In genomic region chr3:62710761-62711160, GRCh38 we compare ENCODE assay signal across 18 cellular contexts.
DNase-seq lines count a peak whose midpoint lies in the region; ATAC-seq and TF ChIP-seq lines count a peak whose summit lies in the region.
"Had no signal": no experiment of that assay in that cellular context is flagged by ENCODE, and none has a peak within 500 bp of the region (broad histone marks: within the 10 kb centered on the region; RNA-seq: fewer than 3 reads in every experiment).

No MANE protein-coding gene starts in this region.

- H3K4me3 ChIP-seq in DOHH2 (ENCODE audit: low read length), result no peak overlapping the region
- H3K4me3 ChIP-seq in neural progenitor cell, result no peak overlapping the region
- no peak overlapping the region for H3K4me3 ChIP-seq in adrenal gland
- H3K4me3 ChIP-seq: HAP-1 had no signal

- H3T11ph ChIP-seq in H9 (ENCODE audit: low read length), result no peak overlapping the region

- H3K27me3 ChIP-seq in DOHH2 (ENCODE audit: control insufficient read depth, low read length), result no peaks in the 10 kb centered on the region
- no peaks in the 10 kb centered on the region for H3K27me3 ChIP-seq in H9 (ENCODE audit: insufficient read depth, low read length)
- H3K27me3 ChIP-seq in neural progenitor cell, result no peaks in the 10 kb centered on the region
- H3K27me3 ChIP-seq in adrenal gland, result no peaks in the 10 kb centered on the region
- H3K27me3 ChIP-seq: BE2C had no signal

- TF ChIP-seq CTCF in DOHH2 (IDR thresholded peaks at IDR 0.05; ENCODE audit: low read depth, low read length, poor library complexity, severe bottlenecking) (no peak), H9 (conservative IDR thresholded peaks at IDR 0.05) (no peak), neural progenitor cell (IDR thresholded peaks at IDR 0.05) (no peak), adrenal gland (IDR thresholded peaks at IDR 0.05) (no peak)

- H4K20me1 ChIP-seq in DOHH2 (ENCODE audit: control insufficient read depth, insufficient read depth, low read depth, low read length), result no peaks in the 10 kb centered on the region
- no peaks in the 10 kb centered on the region for H4K20me1 ChIP-seq in H9 (ENCODE audit: control insufficient read depth, insufficient read depth, insufficient read length)
- H4K20me1 ChIP-seq in neural progenitor cell (ENCODE audit: low read depth), result peaks cover 3% of the 10 kb centered on the region

- no peaks in the 10 kb centered on the region for H3K9me3 Mint-ChIP-seq in H9
- H3K9me3 Mint-ChIP-seq in neural progenitor cell, result no peaks in the 10 kb centered on the region
- H3K9me3 Mint-ChIP-seq: IgD-negative memory B cell had no signal

- H4K8ac ChIP-seq in H9 (replicated peaks; ENCODE audit: insufficient read length, low read depth, low read length), result no peak overlapping the region

- no peak for ATAC-seq in stimulated activated naive CD8-positive, alpha-beta T cell treated with anti-CD3 and anti-CD28 coated beads, Interleukin-15, Interleukin-2, amounts not matched to agents 100 U/mL and 50 U/mL, for 24 hours
- ATAC-seq: HepG2 had no signal

- H3K27me3 Mint-ChIP-seq in H9 (ENCODE audit: low read depth) (no peaks in the 10 kb centered on the region), neural progenitor cell (ENCODE audit: insufficient read depth, low read depth) (no peaks in the 10 kb centered on the region)
- H3K27me3 Mint-ChIP-seq: CD4-positive, CD25-positive, alpha-beta regulatory T cell; CD8-positive, alpha-beta memory T cell had no signal

- no peak overlapping the region for H3K56ac ChIP-seq in H9 (ENCODE audit: insufficient read length, low read depth, low read length)

- no peaks in the 10 kb centered on the region for H3K23me2 ChIP-seq in H9 (ENCODE audit: insufficient read length, low read depth, low read length, poor library complexity, severe bottlenecking)

- H3F3A ChIP-seq in DOHH2 (ENCODE audit: control insufficient read depth, insufficient read depth) (peaks cover 14% of the 10 kb centered on the region), neural progenitor cell (ENCODE audit: low read depth) (peaks cover 28% of the 10 kb centered on the region)

- no peaks in the 10 kb centered on the region for H3K9me2 ChIP-seq in DOHH2 (replicated peaks; ENCODE audit: control insufficient read depth, low read length)

- H3K9me3 ChIP-seq in DOHH2 (ENCODE audit: control insufficient read depth, insufficient read depth, low read length) (no peaks in the 10 kb centered on the region), H9 (ENCODE audit: control insufficient read depth, low read depth, low read length) (no peaks in the 10 kb centered on the region), neural progenitor cell (ENCODE audit: low read depth) (no peaks in the 10 kb centered on the region), adrenal gland (replicated peaks in 1 of 3) (no peaks in the 10 kb centered on the region)
- H3K9me3 ChIP-seq: BE2C, Caco-2, HAP-1 had no signal

- H3K4me1 Mint-ChIP-seq in H9 (peaks cover 24 to 33% of the 10 kb centered on the region in 2 experiments), neural progenitor cell (peaks cover 56% of the 10 kb centered on the region)
- H3K4me1 Mint-ChIP-seq: CD4-positive, CD25-positive, alpha-beta regulatory T cell; CD8-positive, alpha-beta memory T cell; IgD-negative memory B cell had no signal

- H2AFZ ChIP-seq in H9 (ENCODE audit: low read length), result no peak overlapping the region
- H2AFZ ChIP-seq in neural progenitor cell (replicated peaks), result no peak overlapping the region

- no peak overlapping the region for H2BK120ac ChIP-seq in H9 (ENCODE audit: low read depth, low read length, poor library complexity, severe bottlenecking)

- no peaks in the 10 kb centered on the region for H3K79me1 ChIP-seq in H9 (ENCODE audit: insufficient read depth, low read depth, low read length, poor library complexity, severe bottlenecking)

- no peak overlapping the region for H3K4me3 Mint-ChIP-seq in H9
- H3K4me3 Mint-ChIP-seq in neural progenitor cell, result no peak overlapping the region
- H3K4me3 Mint-ChIP-seq: CD4-positive, CD25-positive, alpha-beta regulatory T cell; CD8-positive, alpha-beta memory T cell; IgD-negative memory B cell had no signal

- peaks cover 72% of the 10 kb centered on the region for H3K4me1 ChIP-seq in DOHH2 (ENCODE audit: control insufficient read depth, low read length)
- peaks cover 9% of the 10 kb centered on the region; the same call in 1 of the 2 replicates for H3K4me1 ChIP-seq in H9 (ENCODE audit: insufficient read depth, low read length)
- H3K4me1 ChIP-seq in neural progenitor cell, result peaks cover 75% of the 10 kb centered on the region
- H3K4me1 ChIP-seq in adrenal gland (replicated peaks in 1 of 2), result no peaks in the 10 kb centered on the region
- H3K4me1 ChIP-seq: Caco-2, HAP-1 had no signal

- H3K79me2 ChIP-seq in DOHH2 (ENCODE audit: control insufficient read depth, low read length), result no peaks in the 10 kb centered on the region
- H3K79me2 ChIP-seq in H9 (ENCODE audit: insufficient read depth, low read length), result no peaks in the 10 kb centered on the region
- no peaks in the 10 kb centered on the region for H3K79me2 ChIP-seq in neural progenitor cell (ENCODE audit: low read depth)

- intact Hi-C loops in adrenal gland (cut with DNase I), result no loop called here

- no peak overlapping the region for H3K27ac ChIP-seq in DOHH2 (ENCODE audit: low read depth, low read length)
- H3K27ac ChIP-seq in H9 (ENCODE audit: insufficient read length, low read depth, low read length), result no peak overlapping the region
- no peak overlapping the region for H3K27ac ChIP-seq in neural progenitor cell
- H3K27ac ChIP-seq in adrenal gland, result no peak overlapping the region

- H3K14ac ChIP-seq in H9 (ENCODE audit: insufficient read depth, low read length), result no peak overlapping the region

- no peak for TF ChIP-seq POLR2A in adrenal gland (IDR thresholded peaks at IDR 0.05)

- H2BK15ac ChIP-seq in H9 (ENCODE audit: low read depth, low read length), result no peak overlapping the region

- H2AK5ac ChIP-seq in H9 (ENCODE audit: insufficient read length, low read length), result no peak overlapping the region

- no peaks in the 10 kb centered on the region for H3K36me3 Mint-ChIP-seq in H9 (ENCODE audit: insufficient read depth in 1 of 3, low read depth in 3 of 3)
- H3K36me3 Mint-ChIP-seq in neural progenitor cell, result no peaks in the 10 kb centered on the region
- H3K36me3 Mint-ChIP-seq: CD4-positive, CD25-positive, alpha-beta regulatory T cell; CD8-positive, alpha-beta memory T cell; IgD-negative memory B cell had no signal

- no peak overlapping the region for H3K4ac ChIP-seq in H9 (ENCODE audit: low read depth, low read length)

- no peak overlapping the region for H4K5ac ChIP-seq in H9 (ENCODE audit: insufficient read length, low read depth, low read length)

- no peak overlapping the region for H2BK5ac ChIP-seq in H9 (ENCODE audit: insufficient read length, low read length)

- in situ Hi-C loops in SK-MEL-5 (cut with HindIII; ENCODE audit: low pct_unique_long_range_greater_than_20kb, low sequenced_read_pairs), result no loop called here

- H3K23ac ChIP-seq in H9 (ENCODE audit: insufficient read length, low read depth, low read length), result no peak overlapping the region

- peak overlapping the region; percentile 44 to 85 (median 78); a peak in 4 of 7 replicates for H3K27ac Mint-ChIP-seq in H9
- H3K27ac Mint-ChIP-seq in neural progenitor cell, result peak overlapping the region; percentile 44
- H3K27ac Mint-ChIP-seq: CD4-positive, CD25-positive, alpha-beta regulatory T cell; CD8-positive, alpha-beta memory T cell; IgD-negative memory B cell had no signal

- H3K4me2 ChIP-seq in DOHH2 (ENCODE audit: low read length) (peak overlapping the region; percentile 25; the same call in 1 of the 2 replicates), H9 (ENCODE audit: insufficient read depth, insufficient read length, low read length) (no peak overlapping the region), neural progenitor cell (peak overlapping the region; percentile 55)

- DNase-seq in H9 (no peak), SK-MEL-5 (ENCODE audit: low read depth, low spot score) (peak; percentile 61), neural progenitor cell (ENCODE audit: low spot score) (no peak), NCI-H1092 treated with DMSO at 0.1 percent for 48 hours (lab: John Stamatoyannopoulos, UW) (no peak), adrenal gland (no peak)
- DNase-seq in stimulated activated naive CD8-positive, alpha-beta T cell treated with anti-CD3 and anti-CD28 coated beads, Interleukin-15, Interleukin-2, amounts not matched to agents 100 U/mL and 50 U/mL, for 24 hours, result no peak
- DNase-seq: ACHN; BE2C; C1 segment of cervical spinal cord; Caco-2; CD4-positive, CD25-positive, alpha-beta regulatory T cell; CD8-positive, alpha-beta memory T cell; GDM1; KBM-7 had no signal

- H2BK12ac ChIP-seq in H9 (ENCODE audit: insufficient read length, low read depth, low read length), result no peak overlapping the region

- H3K9ac ChIP-seq in H9 (ENCODE audit: extremely low read depth, insufficient read length, low read length) (no peak overlapping the region), neural progenitor cell (no peak overlapping the region)

- H2BK20ac ChIP-seq in H9 (ENCODE audit: low read depth, low read length, poor library complexity, severe bottlenecking), result no peak overlapping the region

- no peak overlapping the region for H4K91ac ChIP-seq in H9 (ENCODE audit: insufficient read length, low read depth, low read length)

- WGBS in H9 (ENCODE audit: extremely low coverage, insufficient read length, low lambda C conversion rate), result no CpG with 5 or more reads among the region's 3 CpGs
- 82 to 89% (median 85%) methylated on average over 3 of the region's 3 CpGs for WGBS in adrenal gland, 4 donors

- H3K36me3 ChIP-seq in DOHH2 (ENCODE audit: control insufficient read depth, low read length) (no peaks in the 10 kb centered on the region), neural progenitor cell (no peaks in the 10 kb centered on the region), adrenal gland (replicated peaks in 1 of 2) (no peaks in the 10 kb centered on the region)
- H3K36me3 ChIP-seq: BE2C, HAP-1 had no signal

- no peak overlapping the region for H3K18ac ChIP-seq in H9 (ENCODE audit: insufficient read length, low read depth, low read length)
